In the genomic region with DNA sequence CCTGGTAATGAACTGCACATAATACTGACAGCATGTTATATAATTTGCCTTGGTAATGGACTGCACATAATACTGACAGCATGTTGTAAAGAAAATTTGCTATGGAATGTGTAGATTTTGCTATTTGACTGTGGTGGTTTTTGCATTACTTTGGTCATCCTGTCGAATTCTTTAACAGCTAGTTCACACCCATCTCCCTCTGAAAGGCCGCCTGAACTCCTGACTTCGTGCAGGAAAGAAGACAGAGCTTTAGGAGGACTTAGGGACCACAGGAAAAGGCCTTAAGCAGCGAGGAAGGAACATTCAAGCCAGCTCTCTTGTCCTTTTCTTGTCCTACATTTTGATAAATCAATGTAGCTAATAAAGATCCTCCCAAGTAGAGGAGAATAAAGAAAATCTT, we compare ENCODE assay signal across 23 cellular contexts. TPM values are rescaled to one million over a fixed set of nuclear protein-coding genes. Genes with fewer than 3 reads are reported as not detected.
"Had no signal": no experiment of that assay in that cellular context is flagged by ENCODE, and none has a peak within 500 bp of the region (broad histone marks: within the 10 kb centered on the region; RNA-seq: fewer than 3 reads in every experiment).

No MANE protein-coding gene starts in this region.

- H2AFZ ChIP-seq: parathyroid adenoma had no signal

- H3K27me3 ChIP-seq: esophagus muscularis mucosa, gastrocnemius medialis, heart right ventricle, sigmoid colon, stomach, transverse colon had no signal

- H3K9me3 ChIP-seq: esophagus muscularis mucosa, gastrocnemius medialis, sigmoid colon, stomach, thoracic aorta, transverse colon had no signal

- ATAC-seq: gastrocnemius medialis; left cardiac atrium; naive thymus-derived CD4-positive, alpha-beta T cell had no signal

- H3K79me2 ChIP-seq: parathyroid adenoma had no signal

- H3K27ac Mint-ChIP-seq: immature natural killer cell; naive thymus-derived CD4-positive, alpha-beta T cell had no signal

- H3K4me1 ChIP-seq: gastrocnemius medialis, parathyroid adenoma, stomach had no signal

- H3K4me3 Mint-ChIP-seq: immature natural killer cell; naive thymus-derived CD4-positive, alpha-beta T cell; neural crest cell had no signal

- H3K36me3 Mint-ChIP-seq: immature natural killer cell had no signal

- H3K27ac ChIP-seq: coronary artery, dorsolateral prefrontal cortex, epithelial cell of prostate, esophagus muscularis mucosa, gastrocnemius medialis, heart right ventricle, parathyroid adenoma, sigmoid colon, skin epidermis, stomach, thoracic aorta, transverse colon had no signal

- DNase-seq: dorsolateral prefrontal cortex; effector memory CD4-positive, alpha-beta T cell; gastrocnemius medialis; heart right ventricle; immature natural killer cell; kidney; left cardiac atrium; left ventricle myocardium superior; naive thymus-derived CD4-positive, alpha-beta T cell; sigmoid colon; stimulated activated CD4-positive, alpha-beta T cell treated with anti-CD3 and anti-CD28 coated beads, Interleukin-12 subunit alpha, Interleukin-12 subunit beta, amount 100 ng/mL, for 4 hours; stimulated activated naive CD4-positive, alpha-beta T cell; stomach; substantia nigra; transverse colon had no signal

- H3K4me3 ChIP-seq: coronary artery, dorsolateral prefrontal cortex, esophagus muscularis mucosa, gastrocnemius medialis, heart right ventricle, lung, sigmoid colon, skin epidermis, stomach, thoracic aorta, transverse colon had no signal

- H3K4me1 Mint-ChIP-seq: immature natural killer cell; naive thymus-derived CD4-positive, alpha-beta T cell; neural crest cell had no signal

- H3K36me3 ChIP-seq: esophagus muscularis mucosa, gastrocnemius medialis, heart right ventricle, sigmoid colon, stomach, thoracic aorta, transverse colon had no signal

RNA-seq across cellular contexts. Expression of a gene that starts 45.1 kb away (rescaled TPM):
- polyA plus RNA-seq: immature natural killer cell had no signal
